Comparison of ENCODE assay signal across 8 cellular contexts in genomic region chr19:40603719-40604646, GRCh38. TPM values are rescaled to one million over a fixed set of nuclear protein-coding genes. Genes with fewer than 3 reads are reported as not detected.
A peak's percentile ranks its signal among the peaks of the same experiment; 100 is the strongest.
DNase-seq lines count a peak whose midpoint lies in the region; ATAC-seq and TF ChIP-seq lines count a peak whose summit lies in the region.

No MANE protein-coding gene starts in this region.

- peak overlapping the region; percentile 49 for H3K4me3 ChIP-seq in fibroblast of mammary gland (ENCODE audit: control insufficient read depth, low read depth, low read length)

- no peaks in the 10 kb centered on the region for H3K36me3 Mint-ChIP-seq in activated T-helper 17 cell treated with anti-CD3 and anti-CD28 coated beads, Interleukin-2, amount 50 U/mL, for 72 hours (ENCODE audit: low read depth)
- H3K36me3 Mint-ChIP-seq in naive thymus-derived CD8-positive, alpha-beta T cell = no peaks in the 10 kb centered on the region
- H3K36me3 Mint-ChIP-seq in stimulated activated naive B cell treated with anti-CD40 and anti-IgM and Interleukin-4, amounts not matched to agents 10 μg/mL and 1 μg/mL and 100 μg/mL, for 72 hours = peaks cover 0 to 2% of the 10 kb centered on the region in 2 donors

- POLR2A ChIA-PET in naive thymus-derived CD8-positive, alpha-beta T cell (lab: Charles Lee) = interaction anchor here (0.5 to 3.7 kb wide), 7 partner anchors 10 to 659 kb away, joined by 3 to 28 read pairs (median 4); partner anchors contain the start of gene BLVRB

- DNase-seq in DMS153 treated with DMSO at 0.1 percent for 48 hours (lab: John Stamatoyannopoulos, UW; ENCODE audit: unreplicated experiment) (peak; percentile 94), Kasumi-1 (lab: John Stamatoyannopoulos, UW) (peak; percentile 98), RPMI8226 (peak; percentile 98), fibroblast of mammary gland (ENCODE audit: low read depth) (peak; percentile 92)
- DNase-seq in naive thymus-derived CD8-positive, alpha-beta T cell = peak; percentile 84 to 96 (median 93)
- DNase-seq in stimulated activated naive B cell treated with anti-CD40 and anti-IgM and Interleukin-4, amounts not matched to agents 10 μg/mL and 1 μg/mL and 100 μg/mL, for 72 hours = peak; percentile 92

- no peaks in the 10 kb centered on the region for H3K9me3 Mint-ChIP-seq in activated T-helper 17 cell treated with anti-CD3 and anti-CD28 coated beads, Interleukin-2, amount 50 U/mL, for 72 hours
- H3K9me3 Mint-ChIP-seq in naive thymus-derived CD8-positive, alpha-beta T cell = no peaks in the 10 kb centered on the region
- H3K9me3 Mint-ChIP-seq in stimulated activated naive B cell treated with anti-CD40 and anti-IgM and Interleukin-4, amounts not matched to agents 10 μg/mL and 1 μg/mL and 100 μg/mL, for 72 hours = peaks cover 2 to 3% of the 10 kb centered on the region in 2 donors

- H3K4me1 Mint-ChIP-seq in activated T-helper 17 cell treated with anti-CD3 and anti-CD28 coated beads, Interleukin-2, amount 50 U/mL, for 72 hours = peaks cover 48% of the 10 kb centered on the region
- H3K4me1 Mint-ChIP-seq in naive thymus-derived CD8-positive, alpha-beta T cell = peaks cover 33 to 86% (median 73%) of the 10 kb centered on the region in 4 donors
- H3K4me1 Mint-ChIP-seq in stimulated activated naive B cell treated with anti-CD40 and anti-IgM and Interleukin-4, amounts not matched to agents 10 μg/mL and 1 μg/mL and 100 μg/mL, for 72 hours = peaks cover 53 to 73% of the 10 kb centered on the region in 2 donors

- H3K27ac Mint-ChIP-seq in activated T-helper 17 cell treated with anti-CD3 and anti-CD28 coated beads, Interleukin-2, amount 50 U/mL, for 72 hours = peak overlapping the region; percentile 7
- H3K27ac Mint-ChIP-seq in naive thymus-derived CD8-positive, alpha-beta T cell = peak overlapping the region in 9 of 10 donors; percentile 72 to 95 (median 87)
- H3K27ac Mint-ChIP-seq in stimulated activated naive B cell treated with anti-CD40 and anti-IgM and Interleukin-4, amounts not matched to agents 10 μg/mL and 1 μg/mL and 100 μg/mL, for 72 hours = peak overlapping the region; percentile 78

- H3K27me3 Mint-ChIP-seq in activated T-helper 17 cell treated with anti-CD3 and anti-CD28 coated beads, Interleukin-2, amount 50 U/mL, for 72 hours = peaks cover 14% of the 10 kb centered on the region
- peaks cover 9 to 31% (median 16%) of the 10 kb centered on the region in 5 donors for H3K27me3 Mint-ChIP-seq in naive thymus-derived CD8-positive, alpha-beta T cell
- peaks cover 32 to 49% of the 10 kb centered on the region in 2 donors for H3K27me3 Mint-ChIP-seq in stimulated activated naive B cell treated with anti-CD40 and anti-IgM and Interleukin-4, amounts not matched to agents 10 μg/mL and 1 μg/mL and 100 μg/mL, for 72 hours

- no peak for TF ChIP-seq CTCF in fibroblast of mammary gland (conservative IDR thresholded peaks at IDR 0.05; ENCODE audit: control insufficient read depth, insufficient read depth, low read depth, low read length)

- H3K4me3 Mint-ChIP-seq in activated T-helper 17 cell treated with anti-CD3 and anti-CD28 coated beads, Interleukin-2, amount 50 U/mL, for 72 hours = peak overlapping the region; percentile 97
- H3K4me3 Mint-ChIP-seq in naive thymus-derived CD8-positive, alpha-beta T cell = peak overlapping the region; percentile 78 to 94 (median 90)
- peak overlapping the region; percentile 83 to 85 for H3K4me3 Mint-ChIP-seq in stimulated activated naive B cell treated with anti-CD40 and anti-IgM and Interleukin-4, amounts not matched to agents 10 μg/mL and 1 μg/mL and 100 μg/mL, for 72 hours

- ATAC-seq in GM21737 (IDR thresholded peaks at IDR 0.05; ENCODE audit: unreplicated experiment) = peak; percentile 63
- peak; percentile 77 for ATAC-seq in activated T-helper 17 cell treated with anti-CD3 and anti-CD28 coated beads, Interleukin-2, amount 50 U/mL, for 72 hours (replicated peaks)
- ATAC-seq in naive thymus-derived CD8-positive, alpha-beta T cell = peak; percentile 71 to 73
- peak; percentile 69 to 84 for ATAC-seq in stimulated activated naive B cell treated with anti-CD40 and anti-IgM and Interleukin-4, amounts not matched to agents 10 μg/mL and 1 μg/mL and 100 μg/mL, for 72 hours (replicated peaks)

RNA-seq across cellular contexts. Expression of gene LTBP4, which starts 2.8 kb away (rescaled TPM):
- 100 to 1,000 TPM; 117 to 331 TPM for total RNA-seq in activated T-helper 17 cell treated with anti-CD3 and anti-CD28 coated beads, Interleukin-2, amount 50 U/mL, for 72 hours
- total RNA-seq in naive thymus-derived CD8-positive, alpha-beta T cell = 100 to 1,000 TPM in 1 of 2 experiments, 10 to 100 TPM in 1; 87.7 to 114 TPM
- polyA plus RNA-seq in naive thymus-derived CD8-positive, alpha-beta T cell = 10 to 100 TPM; 13.4 to 27.4 (median 18.0) TPM

RNA-seq across cellular contexts. Expression of gene SHKBP1, which starts 27.3 kb away (rescaled TPM):
- total RNA-seq in activated T-helper 17 cell treated with anti-CD3 and anti-CD28 coated beads, Interleukin-2, amount 50 U/mL, for 72 hours = 100 to 1,000 TPM; 113 to 126 TPM
- 100 to 1,000 TPM; 116 to 122 TPM for total RNA-seq in naive thymus-derived CD8-positive, alpha-beta T cell
- polyA plus RNA-seq in naive thymus-derived CD8-positive, alpha-beta T cell = 10 to 100 TPM; 85.3 to 98.9 (median 89.9) TPM

Comparison
In these comparisons a context has a peak if more than half of its experiments do, and no peak if none do; other contexts are left out.
1. Peak in every context shown above with its lines: DNase-seq, ATAC-seq and H3K4me3 ChIP-seq.
2. H3K27ac Mint-ChIP-seq: peak in every context shown above with its lines; median percentile 87 in naive thymus-derived CD8-positive, alpha-beta T cell; 78 in stimulated activated naive B cell treated with anti-CD40 and anti-IgM and Interleukin-4, amounts not matched to agents 10 μg/mL and 1 μg/mL and 100 μg/mL, for 72 hours; 7 in activated T-helper 17 cell treated with anti-CD3 and anti-CD28 coated beads, Interleukin-2, amount 50 U/mL, for 72 hours.